1 cellular context compared by ENCODE assay signal in genomic region chr1:245990315-245991022, GRCh38.
TF ChIP-seq lines count a peak whose summit lies in the region.

No MANE protein-coding gene starts in this region.

TF ChIP-seq in SK-N-SH treated with all-trans-retinoic acid at 6 μM for 48 hours, 23 proteins besides CTCF, POLR2A, EP300 and RAD21 (continued from another document):
- TF ChIP-seq CREB5 (CRISPR knock-in tag; IDR thresholded peaks at IDR 0.05; ENCODE audit: low read depth): no peak
